In genomic region chr12:13100882-13101769, GRCh38 we compare ENCODE assay signal across 9 cellular contexts. TPM values are rescaled to one million over a fixed set of nuclear protein-coding genes. Genes with fewer than 3 reads are reported as not detected.
A peak's percentile ranks its signal among the peaks of the same experiment; 100 is the strongest.
DNase-seq lines count a peak whose midpoint lies in the region; ATAC-seq and TF ChIP-seq lines count a peak whose summit lies in the region.
"Had no signal": no experiment of that assay in that cellular context is flagged by ENCODE, and none has a peak within 500 bp of the region (broad histone marks: within the 10 kb centered on the region; RNA-seq: fewer than 3 reads in every experiment).

No MANE protein-coding gene starts in this region.

- intact Hi-C loops in activated CD4-positive, alpha-beta T cell treated with anti-CD3 and anti-CD28 coated beads, Interleukin-2, amount 10 ng/mL, durations not matched to agents 24 days and 14 days (cut with micrococcal nuclease) = loop anchor here (1.0 to 10.0 kb wide), 6 partner anchors 64 to 1854 kb away; partner anchors contain the start of genes EMP1 and HEBP1
- intact Hi-C loops in left lung (cut with DNase I) = no loop called here

- H3K4me3 ChIP-seq in coronary artery (peak overlapping the region; percentile 78), left lung (peak overlapping the region; percentile 36 to 43)

- peak overlapping the region; percentile 89 for H3K27ac Mint-ChIP-seq in activated CD4-positive, alpha-beta T cell treated with anti-CD3 and anti-CD28 coated beads, Interleukin-2, amount 10 ng/mL, durations not matched to agents 24 days and 14 days

- peaks cover 44 to 69% of the 10 kb centered on the region in 2 donors for H3K4me1 ChIP-seq in left lung

- no peaks in the 10 kb centered on the region for H3K27me3 ChIP-seq in left lung

- peak overlapping the region; percentile 90 to 97 for H3K27ac ChIP-seq in coronary artery
- H3K27ac ChIP-seq in left lung = peak overlapping the region; percentile 96 to 100

- H3K36me3 ChIP-seq in left lung = no peaks in the 10 kb centered on the region

- peak; percentile 83 for ATAC-seq in GM18868 (IDR thresholded peaks at IDR 0.05; ENCODE audit: unreplicated experiment)
- ATAC-seq in HG03108 (IDR thresholded peaks at IDR 0.05; ENCODE audit: unreplicated experiment) = peak; percentile 87
- ATAC-seq in left lung = peak; percentile 76

- H3K36me3 Mint-ChIP-seq in activated CD4-positive, alpha-beta T cell treated with anti-CD3 and anti-CD28 coated beads, Interleukin-2, amount 10 ng/mL, durations not matched to agents 24 days and 14 days (ENCODE audit: low read depth) = no peaks in the 10 kb centered on the region

- H3K4me1 Mint-ChIP-seq in activated CD4-positive, alpha-beta T cell treated with anti-CD3 and anti-CD28 coated beads, Interleukin-2, amount 10 ng/mL, durations not matched to agents 24 days and 14 days = peaks cover 45% of the 10 kb centered on the region

- DNase-seq in AG08396 (ENCODE audit: low spot score) = peak; percentile 97
- peak; percentile 42 for DNase-seq in NCI-H2227 treated with DMSO at 0.1 percent for 48 hours (lab: John Stamatoyannopoulos, UW)
- peak; percentile 98 for DNase-seq in activated CD4-positive, alpha-beta T cell treated with anti-CD3 and anti-CD28 coated beads, Interleukin-2, amount 10 ng/mL, durations not matched to agents 24 days and 14 days
- peak; percentile 98 for DNase-seq in coronary artery (ENCODE audit: low spot score)
- DNase-seq in left lung = peak; percentile 93 to 99
- peak; percentile 89 for DNase-seq in stimulated activated CD4-positive, alpha-beta T cell treated with anti-CD3 and anti-CD28 coated beads, Interleukin-2, amount 100 ng/mL, for 4 hours (ENCODE audit: low read depth)

- TF ChIP-seq CTCF in coronary artery (IDR thresholded peaks at IDR 0.05) (no peak), left lung (IDR thresholded peaks at IDR 0.05) (no peak)

- peaks cover 3% of the 10 kb centered on the region for H3K27me3 Mint-ChIP-seq in activated CD4-positive, alpha-beta T cell treated with anti-CD3 and anti-CD28 coated beads, Interleukin-2, amount 10 ng/mL, durations not matched to agents 24 days and 14 days

- no peaks in the 10 kb centered on the region for H3K9me3 Mint-ChIP-seq in activated CD4-positive, alpha-beta T cell treated with anti-CD3 and anti-CD28 coated beads, Interleukin-2, amount 10 ng/mL, durations not matched to agents 24 days and 14 days

- no peaks in the 10 kb centered on the region for H3K9me3 ChIP-seq in left lung

- H3K4me3 Mint-ChIP-seq in activated CD4-positive, alpha-beta T cell treated with anti-CD3 and anti-CD28 coated beads, Interleukin-2, amount 10 ng/mL, durations not matched to agents 24 days and 14 days = peak overlapping the region; percentile 77

RNA-seq across cellular contexts. Expression of gene GSG1, which starts 2.3 kb away (rescaled TPM):
- not detected in 2 replicates for total RNA-seq in activated CD4-positive, alpha-beta T cell treated with anti-CD3 and anti-CD28 coated beads, Interleukin-2, amount 10 ng/mL, durations not matched to agents 24 days and 14 days
- total RNA-seq in left lung = under 1 TPM in 1 of 2 donors, not detected in 1; 0.26 TPM
- total RNA-seq: T-helper 1 cell treated with Interleukin-12 subunit alpha and Interleukin-12 subunit beta and Interleukin-4 antibody, amounts not matched to agents 30 ng/mL and 1 ng/mL, for 36 hours had no signal

RNA-seq across cellular contexts. Expression of gene FAM234B, which starts 56.9 kb away (rescaled TPM):
- 8.6 and 9.0 TPM in 2 replicates for total RNA-seq in activated CD4-positive, alpha-beta T cell treated with anti-CD3 and anti-CD28 coated beads, Interleukin-2, amount 10 ng/mL, durations not matched to agents 24 days and 14 days
- 10 to 100 TPM in 1 of 2 donors, 1 to 10 TPM in 1; 8.3 to 11.0 TPM for total RNA-seq in left lung

Comparison
In these comparisons a context has a peak if more than half of its experiments do, and no peak if none do; other contexts are left out.
1. Peak in every context shown above with its lines: DNase-seq, ATAC-seq, H3K4me3 ChIP-seq and H3K27ac ChIP-seq.
2. DNase-seq: peak in every context shown above with its lines; median percentile 98 in activated CD4-positive, alpha-beta T cell treated with anti-CD3 and anti-CD28 coated beads, Interleukin-2, amount 10 ng/mL, durations not matched to agents 24 days and 14 days; 98 in coronary artery; 97 in AG08396; 96 in left lung; 89 in stimulated activated CD4-positive, alpha-beta T cell treated with anti-CD3 and anti-CD28 coated beads, Interleukin-2, amount 100 ng/mL, for 4 hours; 42 in NCI-H2227 treated with DMSO at 0.1 percent for 48 hours.